In genomic region chr1:109624215-109625010, GRCh38 we compare ENCODE assay signal across 10 cellular contexts. TPM values are rescaled to one million over a fixed set of nuclear protein-coding genes. Genes with fewer than 3 reads are reported as not detected.
A peak's percentile ranks its signal among the peaks of the same experiment; 100 is the strongest.
DNase-seq lines count a peak whose midpoint lies in the region; ATAC-seq, FAIRE-seq and TF ChIP-seq lines count a peak whose summit lies in the region.
"Had no signal": no experiment of that assay in that cellular context is flagged by ENCODE, and none has a peak within 500 bp of the region (broad histone marks: within the 10 kb centered on the region; RNA-seq: fewer than 3 reads in every experiment).

No MANE protein-coding gene starts in this region.

- H3K27ac ChIP-seq in dorsolateral prefrontal cortex: peak overlapping the region in 54 of 59 donors; percentile 7 to 91 (median 74)
- H3K27ac ChIP-seq in subcutaneous abdominal adipose tissue (ENCODE audit: low read depth, low read length): no peak overlapping the region

- FAIRE-seq in RCC 7860 (lab: Jason Lieb, UNC): no peak
- FAIRE-seq: colon had no signal

- peaks cover 0 to 67% (median 61%) of the 10 kb centered on the region in 5 donors for H3K4me1 ChIP-seq in subcutaneous abdominal adipose tissue (ENCODE audit: control insufficient read depth in 5 of 5, insufficient read depth in 5 of 5, low read length in 5 of 5)

- H3K4me1 Mint-ChIP-seq in activated T-cell treated with anti-CD3 and anti-CD28 coated beads, Interleukin-2, amount 50 U/mL, for 24 hours (ENCODE audit: low read depth): peaks cover 43% of the 10 kb centered on the region

- H3K9me3 ChIP-seq in subcutaneous abdominal adipose tissue (ENCODE audit: control insufficient read depth in 5 of 5, low read length in 5 of 5): no peaks in the 10 kb centered on the region

- peak overlapping the region in 3 of 5 donors; percentile 6 to 62 (median 41) for H3K9ac ChIP-seq in subcutaneous abdominal adipose tissue (ENCODE audit: low read length in 5 of 5)

- H3K9me3 Mint-ChIP-seq in activated T-cell treated with anti-CD3 and anti-CD28 coated beads, Interleukin-2, amount 50 U/mL, for 24 hours: no peaks in the 10 kb centered on the region

- H3K27me3 ChIP-seq in dorsolateral prefrontal cortex: no peaks in the 10 kb centered on the region
- no peaks in the 10 kb centered on the region for H3K27me3 ChIP-seq in subcutaneous abdominal adipose tissue (ENCODE audit: control insufficient read depth in 5 of 5, insufficient read depth in 4 of 5, low read length in 5 of 5)

- H3K36me3 Mint-ChIP-seq in activated T-cell treated with anti-CD3 and anti-CD28 coated beads, Interleukin-2, amount 50 U/mL, for 24 hours (ENCODE audit: low read depth): peaks cover 72% of the 10 kb centered on the region

- peak overlapping the region; percentile 46 for H3K4me3 Mint-ChIP-seq in activated T-cell treated with anti-CD3 and anti-CD28 coated beads, Interleukin-2, amount 50 U/mL, for 24 hours

- H3K27me3 Mint-ChIP-seq in activated T-cell treated with anti-CD3 and anti-CD28 coated beads, Interleukin-2, amount 50 U/mL, for 24 hours: no peaks in the 10 kb centered on the region

- peaks cover 0 to 37% (median 30%) of the 10 kb centered on the region in 5 donors for H3K36me3 ChIP-seq in subcutaneous abdominal adipose tissue (ENCODE audit: control insufficient read depth in 5 of 5, insufficient read depth in 5 of 5, low read length in 5 of 5)

- DNase-seq in activated T-cell treated with anti-CD3 and anti-CD28 coated beads, Interleukin-2, amount 50 U/mL, for 24 hours: no peak
- no peak for DNase-seq in activated T-cell treated with anti-CD3 and anti-CD28 coated beads, Interleukin-2, amount 50 U/mL, for 48 hours
- DNase-seq in NCI-H2107 (lab: John Stamatoyannopoulos, UW): peak; percentile 75
- no peak for DNase-seq in dorsolateral prefrontal cortex
- DNase-seq in RCC 7860 (ENCODE audit: low spot score): no peak
- DNase-seq: Calu3 had no signal

- peak overlapping the region; percentile 90 for H3K27ac Mint-ChIP-seq in activated T-cell treated with anti-CD3 and anti-CD28 coated beads, Interleukin-2, amount 50 U/mL, for 24 hours

- H3K4me3 ChIP-seq in dorsolateral prefrontal cortex: peak overlapping the region; percentile 16 to 85 (median 53)
- H3K4me3 ChIP-seq in subcutaneous abdominal adipose tissue (ENCODE audit: low read depth in 1 of 5, low read length in 5 of 5): peak overlapping the region; percentile 38 to 63 (median 58)

- intact Hi-C loops in dorsolateral prefrontal cortex (cut with DNase I): loop anchor here in 1 of 2 donors (5.0 kb wide), 1 partner anchor 77 kb away; the partner anchor contains the start of gene GNAI3

- ATAC-seq in HG03571 (IDR thresholded peaks at IDR 0.05; ENCODE audit: unreplicated experiment): no peak
- ATAC-seq in HG02885 (IDR thresholded peaks at IDR 0.05; ENCODE audit: poor library complexity, unreplicated experiment): no peak

- TF ChIP-seq CTCF in dorsolateral prefrontal cortex (IDR thresholded peaks at IDR 0.05 in 54 of 56, conservative IDR thresholded peaks at IDR 0.05 in 2 of 56; ENCODE audit: low read depth in 1 of 56, partially characterized antibody in 56 of 56): no peak

RNA-seq across cellular contexts. Expression of gene AMPD2, which starts 4.8 kb away (rescaled TPM):
- total RNA-seq in dorsolateral prefrontal cortex: 100 to 1,000 TPM in 94 of 120 experiments, 10 to 100 TPM in 26; 65.7 to 181 (median 115) TPM

RNA-seq across cellular contexts. Expression of gene GNAT2, which starts 5.0 kb away (rescaled TPM):
- total RNA-seq in dorsolateral prefrontal cortex: 1 to 10 TPM in 3 of 120 experiments, under 1 TPM in 12, not detected in 105; 0.29 to 1.9 (median 0.50) TPM
- total RNA-seq: Calu3 had no signal

RNA-seq across cellular contexts. Expression of gene GSTM4, which starts 31.5 kb away (rescaled TPM):
- 10 to 100 TPM; 22.6 to 66.7 (median 45.4) TPM for total RNA-seq in dorsolateral prefrontal cortex

RNA-seq across cellular contexts. Expression of gene GSTM2, which starts 43.4 kb away (rescaled TPM):
- 100 to 1,000 TPM in 9 of 120 experiments, 10 to 100 TPM in 111; 32.2 to 150 (median 73.7) TPM for total RNA-seq in dorsolateral prefrontal cortex
